8 cellular contexts compared by ENCODE assay signal in the genomic region with DNA sequence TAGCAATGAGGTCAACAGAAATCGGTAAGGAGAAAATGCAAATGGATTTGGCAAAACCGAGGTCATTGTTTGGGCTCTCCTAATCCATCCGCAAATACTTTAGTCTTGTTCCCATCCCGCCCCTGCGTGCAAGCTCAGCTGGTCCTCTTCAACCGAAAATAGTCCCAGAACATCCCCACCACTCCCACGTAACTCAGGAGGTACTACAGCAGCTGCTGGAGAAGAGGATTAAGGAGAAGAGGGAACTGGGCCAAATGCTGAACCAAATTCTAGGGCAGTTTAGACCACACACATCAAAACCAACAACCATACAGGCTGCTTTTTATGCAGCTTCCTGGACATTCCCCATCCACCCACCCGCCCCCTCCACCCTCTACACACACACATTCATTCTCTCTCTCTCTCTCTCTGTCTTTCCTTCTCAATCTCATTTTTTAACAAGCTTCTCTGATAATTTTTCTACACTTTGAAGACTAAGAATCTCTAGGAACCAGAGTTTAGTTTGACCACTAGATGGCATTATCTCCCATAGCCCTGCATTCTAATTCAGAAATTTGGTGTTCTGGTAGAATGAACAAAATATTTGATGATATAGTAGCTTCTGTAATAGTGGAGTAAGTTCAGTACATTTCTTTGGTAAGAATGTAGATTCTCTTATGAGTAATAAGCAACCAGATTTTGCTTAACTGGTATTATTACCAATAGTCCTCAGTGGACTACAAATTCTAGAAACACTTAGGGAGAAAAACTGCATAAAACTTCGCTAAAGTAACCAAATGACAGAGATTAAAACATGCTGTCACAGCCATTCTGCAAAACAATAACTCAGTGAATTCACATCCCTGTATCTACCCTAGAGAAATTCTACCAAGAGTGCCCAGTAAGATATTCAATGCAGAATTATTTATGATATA. TPM values are rescaled to one million over a fixed set of nuclear protein-coding genes. Genes with fewer than 3 reads are reported as not detected.
A peak's percentile ranks its signal among the peaks of the same experiment; 100 is the strongest.
DNase-seq lines count a peak whose midpoint lies in the region; ATAC-seq and TF ChIP-seq lines count a peak whose summit lies in the region.

No MANE protein-coding gene starts in this region.

- no peaks in the 10 kb centered on the region for H3K9me3 ChIP-seq in DOHH2 (ENCODE audit: control insufficient read depth, insufficient read depth, low read length)
- H3K9me3 ChIP-seq in neuron (ENCODE audit: low read length) = no peaks in the 10 kb centered on the region

- no peaks in the 10 kb centered on the region for H4K20me1 ChIP-seq in DOHH2 (ENCODE audit: control insufficient read depth, insufficient read depth, low read depth, low read length)

- ATAC-seq in HG03097 (IDR thresholded peaks at IDR 0.05; ENCODE audit: low FRiP score, unreplicated experiment) = no peak
- ATAC-seq in GM19035 (IDR thresholded peaks at IDR 0.05; ENCODE audit: unreplicated experiment) = no peak

- H3K9me2 ChIP-seq in DOHH2 (replicated peaks; ENCODE audit: control insufficient read depth, low read length) = no peaks in the 10 kb centered on the region

- no peak overlapping the region for H3K4me2 ChIP-seq in DOHH2 (ENCODE audit: low read length)

- H2AFZ ChIP-seq in neuron (ENCODE audit: low read depth, low read length) = peak overlapping the region; percentile 3

- peaks cover 5% of the 10 kb centered on the region; the same call in 1 of the 2 replicates for H3K27me3 ChIP-seq in DOHH2 (ENCODE audit: control insufficient read depth, low read length)
- no peaks in the 10 kb centered on the region for H3K27me3 ChIP-seq in neuron (ENCODE audit: insufficient read depth, low read length)

- no peaks in the 10 kb centered on the region for H3K36me3 ChIP-seq in DOHH2 (ENCODE audit: control insufficient read depth, low read length)
- no peaks in the 10 kb centered on the region for H3K36me3 ChIP-seq in neuron (ENCODE audit: insufficient read depth, low read length)

- H3K4me3 ChIP-seq in DOHH2 (ENCODE audit: low read length) (no peak overlapping the region), neuron (ENCODE audit: low read length) (no peak overlapping the region)

- no peaks in the 10 kb centered on the region for H3K79me2 ChIP-seq in DOHH2 (ENCODE audit: control insufficient read depth, low read length)

- no peaks in the 10 kb centered on the region for H3F3A ChIP-seq in DOHH2 (ENCODE audit: control insufficient read depth, insufficient read depth)

- TF ChIP-seq CTCF in DOHH2 (IDR thresholded peaks at IDR 0.05; ENCODE audit: low read depth, low read length, poor library complexity, severe bottlenecking) = peak; percentile 77

- peak; percentile 20 for DNase-seq in HPDE6-E6E7 (ENCODE audit: extremely low spot score)
- DNase-seq in SHP77 treated with DMSO at 0.1 percent for 48 hours (lab: John Stamatoyannopoulos, UW) = peak; percentile 30
- DNase-seq in fibroblast of gingiva (ENCODE audit: low read depth) = peak; percentile 56
- DNase-seq in mesenteric fat pad (ENCODE audit: low spot score) = no peak

- H3K4me1 ChIP-seq in DOHH2 (ENCODE audit: control insufficient read depth, low read length) (no peaks in the 10 kb centered on the region), neuron (ENCODE audit: insufficient read depth, low read length) (no peaks in the 10 kb centered on the region)

- H3K27ac ChIP-seq in DOHH2 (ENCODE audit: low read depth, low read length) = no peak overlapping the region

RNA-seq across cellular contexts. Expression of gene BEND6, which starts 52.1 kb away (rescaled TPM):
- 0.90 TPM for total RNA-seq in mesenteric fat pad
